ENCODE assay signal across 8 cellular contexts in the genomic region with DNA sequence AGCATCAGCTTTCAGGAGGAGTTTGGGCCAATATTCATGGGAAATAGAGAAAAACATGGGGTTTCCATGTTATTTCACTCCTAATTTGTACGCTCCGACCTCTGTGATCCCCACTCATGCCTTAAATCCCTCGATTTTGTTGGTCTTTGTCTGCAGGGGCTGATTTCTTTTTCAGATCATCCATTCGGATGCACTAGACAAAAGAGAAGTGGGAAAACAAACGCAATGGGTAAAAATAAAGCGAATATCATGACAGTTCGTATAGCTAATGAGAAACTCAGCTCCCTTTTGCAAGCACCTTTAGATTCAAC.
DNase-seq lines count a peak whose midpoint lies in the region; ATAC-seq and TF ChIP-seq lines count a peak whose summit lies in the region.

No MANE protein-coding gene starts in this region.

- DNase-seq in epithelial cell of esophagus (ENCODE audit: low read depth) = no peak
- no peak for DNase-seq in SHP77 treated with DMSO at 0.1 percent for 48 hours (lab: John Stamatoyannopoulos, UW)

- H3F3A ChIP-seq in DOHH2 (ENCODE audit: control insufficient read depth, insufficient read depth) = no peaks in the 10 kb centered on the region

- H3K9ac ChIP-seq in OCI-LY3 (ENCODE audit: low read length) = peak overlapping the region; percentile 96
- H3K9ac ChIP-seq in parathyroid adenoma = no peak overlapping the region

- H3K9me3 ChIP-seq in DOHH2 (ENCODE audit: control insufficient read depth, insufficient read depth, low read length) (no peaks in the 10 kb centered on the region), OCI-LY3 (ENCODE audit: insufficient read depth, low read length) (no peaks in the 10 kb centered on the region), parathyroid adenoma (ENCODE audit: control insufficient read depth, low read length) (no peaks in the 10 kb centered on the region)

- H2AFZ ChIP-seq in OCI-LY3 (ENCODE audit: low read depth, low read length) (peak overlapping the region; percentile 83), parathyroid adenoma (peak overlapping the region; percentile 89)

- H3K4me3 ChIP-seq in DOHH2 (ENCODE audit: low read length) (peak overlapping the region; percentile 83), OCI-LY3 (ENCODE audit: low read length) (peak overlapping the region; percentile 99), epithelial cell of esophagus (ENCODE audit: low read length) (peak overlapping the region; percentile 65), parathyroid adenoma (ENCODE audit: low read depth, low read length) (peak overlapping the region; percentile 57)

- no peaks in the 10 kb centered on the region for H3K27me3 ChIP-seq in DOHH2 (ENCODE audit: control insufficient read depth, low read length)
- no peaks in the 10 kb centered on the region for H3K27me3 ChIP-seq in OCI-LY3 (ENCODE audit: low read depth, low read length)
- no peaks in the 10 kb centered on the region for H3K27me3 ChIP-seq in parathyroid adenoma (ENCODE audit: control insufficient read depth, insufficient read depth, low read length)

- no peaks in the 10 kb centered on the region for H3K9me2 ChIP-seq in DOHH2 (replicated peaks; ENCODE audit: control insufficient read depth, low read length)

- H3K36me3 ChIP-seq in DOHH2 (ENCODE audit: control insufficient read depth, low read length) (peaks cover 35% of the 10 kb centered on the region), OCI-LY3 (replicated peaks; ENCODE audit: low read depth, low read length) (peaks cover 23% of the 10 kb centered on the region), parathyroid adenoma (ENCODE audit: control insufficient read depth, insufficient read depth, low read length) (no peaks in the 10 kb centered on the region)

- H3K27ac ChIP-seq in DOHH2 (ENCODE audit: low read depth, low read length) (peak overlapping the region; percentile 34; the same call in 1 of the 2 replicates), OCI-LY3 (ENCODE audit: low read length) (peak overlapping the region; percentile 23; the same call in 1 of the 2 replicates), parathyroid adenoma (no peak overlapping the region)

- TF ChIP-seq POLR2A in GM18505 (IDR thresholded peaks at IDR 0.05; ENCODE audit: borderline replicate concordance, extremely low read depth, insufficient read depth, insufficient read length) = no peak

- H4K20me1 ChIP-seq in DOHH2 (ENCODE audit: control insufficient read depth, insufficient read depth, low read depth, low read length) (peaks cover 3% of the 10 kb centered on the region; the same call in 1 of the 2 replicates), OCI-LY3 (ENCODE audit: insufficient read depth, low read length) (peaks cover 9% of the 10 kb centered on the region; the same call in 1 of the 2 replicates)

- peak overlapping the region; percentile 73 for H3K4me2 ChIP-seq in DOHH2 (ENCODE audit: low read length)
- H3K4me2 ChIP-seq in OCI-LY3 (ENCODE audit: low read length) = peak overlapping the region; percentile 85
- H3K4me2 ChIP-seq in parathyroid adenoma (ENCODE audit: low read length) = peak overlapping the region; percentile 73

- H3K79me2 ChIP-seq in DOHH2 (ENCODE audit: control insufficient read depth, low read length) (peaks cover 36% of the 10 kb centered on the region), OCI-LY3 (ENCODE audit: low read length) (peaks cover 34% of the 10 kb centered on the region), parathyroid adenoma (no peaks in the 10 kb centered on the region)

- ATAC-seq in GM18505 (IDR thresholded peaks at IDR 0.05; ENCODE audit: unreplicated experiment) (no peak), GM18870 (IDR thresholded peaks at IDR 0.05; ENCODE audit: unreplicated experiment) (no peak), HG02623 (IDR thresholded peaks at IDR 0.05; ENCODE audit: unreplicated experiment) (no peak)

- H3K4me1 ChIP-seq in DOHH2 (ENCODE audit: control insufficient read depth, low read length) (peaks cover 17% of the 10 kb centered on the region), OCI-LY3 (ENCODE audit: low read length) (peaks cover 17% of the 10 kb centered on the region), parathyroid adenoma (no peaks in the 10 kb centered on the region)

- TF ChIP-seq CTCF in DOHH2 (IDR thresholded peaks at IDR 0.05; ENCODE audit: low read depth, low read length, poor library complexity, severe bottlenecking) = no peak
- TF ChIP-seq CTCF in OCI-LY3 (IDR thresholded peaks at IDR 0.05; ENCODE audit: low read depth, low read length) = no peak
- TF ChIP-seq CTCF in epithelial cell of esophagus (IDR thresholded peaks at IDR 0.05; ENCODE audit: insufficient read depth, low read depth, low read length, missing control alignments) = no peak
- no peak for TF ChIP-seq CTCF in parathyroid adenoma (IDR thresholded peaks at IDR 0.05)
